In the genomic region with DNA sequence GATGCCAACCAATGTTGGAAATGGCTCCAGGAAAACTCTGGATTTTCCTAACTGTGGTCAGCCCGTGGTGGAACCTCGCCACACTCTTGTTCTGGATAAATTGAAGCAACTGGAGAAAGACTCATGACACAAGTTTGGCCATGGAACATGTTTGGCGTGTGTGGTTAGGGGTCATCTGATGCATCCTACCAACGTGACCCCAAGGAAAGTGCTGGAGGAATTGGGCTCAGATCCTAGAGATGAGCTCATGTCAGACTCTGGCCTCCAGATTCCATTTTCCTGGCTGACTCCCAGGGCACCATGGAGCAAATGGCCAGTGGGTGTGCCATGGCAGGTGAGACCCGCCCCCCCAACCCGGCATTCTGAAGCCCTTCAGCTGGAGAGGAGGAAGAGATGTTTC, we compare ENCODE assay signal across 17 cellular contexts. TPM values are rescaled to one million over a fixed set of nuclear protein-coding genes. Genes with fewer than 3 reads are reported as not detected.
DNase-seq lines count a peak whose midpoint lies in the region; ATAC-seq and TF ChIP-seq lines count a peak whose summit lies in the region.
"Had no signal": no experiment of that assay in that cellular context is flagged by ENCODE, and none has a peak within 500 bp of the region (broad histone marks: within the 10 kb centered on the region; RNA-seq: fewer than 3 reads in every experiment).

No MANE protein-coding gene starts in this region.

- DNase-seq in ELR (ENCODE audit: low read depth): peak; percentile 17
- peak; percentile 55 for DNase-seq in MG63
- peak; percentile 65 for DNase-seq in fibroblast of mammary gland (ENCODE audit: low read depth)
- no peak for DNase-seq in amniotic stem cell (lab: John Stamatoyannopoulos, UW)
- DNase-seq in CD1c-positive myeloid dendritic cell (ENCODE audit: extremely low spot score): no peak
- DNase-seq in activated naive CD4-positive, alpha-beta T cell (lab: John Stamatoyannopoulos, UW): no peak
- DNase-seq: AML-193; Calu3; CD4-positive, CD25-positive, alpha-beta regulatory T cell; DMS 273 treated with DMSO at 0.1 percent for 48 hours; GDM1; H7 had no signal

- H3K36me3 ChIP-seq in MG63: no peaks in the 10 kb centered on the region
- H3K36me3 ChIP-seq: BLaER1 had no signal

- H3K4me3 ChIP-seq in MG63 (no peak overlapping the region), fibroblast of mammary gland (ENCODE audit: control insufficient read depth, low read depth, low read length) (no peak overlapping the region)
- H3K4me3 ChIP-seq: BLaER1, GM23338 had no signal

- H3K9me3 ChIP-seq in MG63: no peaks in the 10 kb centered on the region
- H3K9me3 ChIP-seq: BLaER1 had no signal

- ATAC-seq in HG02885 (IDR thresholded peaks at IDR 0.05; ENCODE audit: poor library complexity, unreplicated experiment): no peak
- ATAC-seq: GM23338, HepG2 had no signal

- H3K27me3 ChIP-seq in MG63: no peaks in the 10 kb centered on the region; the same call in 1 of the 2 replicates
- H3K27me3 ChIP-seq: BLaER1 had no signal

- TF ChIP-seq CTCF in fibroblast of mammary gland (conservative IDR thresholded peaks at IDR 0.05; ENCODE audit: control insufficient read depth, insufficient read depth, low read depth, low read length): no peak

RNA-seq across cellular contexts. Expression of gene CACNG5, which starts 58.5 kb away (rescaled TPM):
- total RNA-seq in MG63 (2014; rRNA removed; shearing (Covaris generic); ENCODE audit: low replicate concordance): not detected in 2 replicates
- total RNA-seq: Calu3; CD4-positive, CD25-positive, alpha-beta regulatory T cell; Daoy; HepG2 had no signal

Comparison
In these comparisons a context has a peak if more than half of its experiments do, and no peak if none do; other contexts are left out.
1. DNase-seq: peak in ELR (single experiment), MG63 (single experiment) and fibroblast of mammary gland (single experiment); none in amniotic stem cell (single experiment), CD1c-positive myeloid dendritic cell (single experiment) and activated naive CD4-positive, alpha-beta T cell (0 of 4).